Comparison of ENCODE assay signal across 1 cellular context in the genomic region with DNA sequence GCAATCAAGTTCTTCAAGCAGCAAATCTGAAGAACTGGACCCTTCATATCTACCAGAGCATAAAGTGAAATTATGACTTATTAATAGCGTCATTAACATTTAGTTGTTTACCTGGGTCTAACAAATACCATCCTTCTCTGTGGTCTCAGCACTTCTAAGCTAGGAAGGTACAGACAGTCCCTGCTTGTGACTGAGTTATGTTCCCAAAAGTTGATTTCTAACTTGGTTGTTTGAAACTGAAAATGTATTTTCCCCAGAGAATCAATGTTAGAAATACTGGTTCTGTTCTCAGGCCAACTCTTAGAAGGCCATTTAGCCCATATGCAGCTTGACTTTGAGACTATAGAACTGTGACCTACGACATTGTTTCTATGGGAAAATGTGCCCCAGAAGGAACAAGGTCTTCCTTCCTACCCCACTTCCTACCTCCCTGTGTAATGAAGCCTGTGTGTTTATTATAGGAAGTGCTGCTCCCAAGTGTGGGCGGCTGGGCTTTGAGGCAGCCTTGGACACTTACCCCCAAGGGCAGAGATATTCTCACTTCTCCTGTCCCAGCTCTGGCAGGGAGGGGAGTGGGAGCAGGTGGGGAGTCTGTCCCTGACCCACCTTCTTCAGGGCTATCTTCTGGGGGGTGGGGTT.
TF ChIP-seq lines count a peak whose summit lies in the region.

No MANE protein-coding gene starts in this region.

TF ChIP-seq in GM12878, 131 proteins besides CTCF, POLR2A, EP300 and RAD21 (continued from another document):
- no peak for TF ChIP-seq PRDM15 (CRISPR knock-in tag; IDR thresholded peaks at IDR 0.05)
- TF ChIP-seq ZBED1 (IDR thresholded peaks at IDR 0.05; ENCODE audit: borderline replicate concordance), result no peak
- TF ChIP-seq SIX5 (IDR thresholded peaks at IDR 0.05; ENCODE audit: low read depth, low read length, severe bottlenecking), result peak; percentile 8
- peak; percentile 77; the same call in 1 of the 2 replicates for TF ChIP-seq GATAD2B (conservative IDR thresholded peaks at IDR 0.05; ENCODE audit: low read depth)
- TF ChIP-seq ASH2L (IDR thresholded peaks at IDR 0.05; ENCODE audit: borderline replicate concordance, low read depth), result no peak
- TF ChIP-seq MXI1 (IDR thresholded peaks at IDR 0.05; ENCODE audit: low read depth, low read length), result 0 out of 2 replicates have a peak, but pooled peaks have one; percentile 25
- peak; percentile 69 for TF ChIP-seq SPI1 (IDR thresholded peaks at IDR 0.05; ENCODE audit: borderline replicate concordance, insufficient read depth, low read depth, low read length)
- TF ChIP-seq ZNF207 (IDR thresholded peaks at IDR 0.05; ENCODE audit: borderline replicate concordance), result 0 out of 2 replicates have a peak, but pooled peaks have one; percentile 32
- TF ChIP-seq MLLT1 (IDR thresholded peaks at IDR 0.05), result 0 out of 2 replicates have a peak, but pooled peaks have one; percentile 14
